In genomic region chr11:62885137-62885536, GRCh38 we compare ENCODE assay signal across 14 cellular contexts. TPM values are rescaled to one million over a fixed set of nuclear protein-coding genes. Genes with fewer than 3 reads are reported as not detected.
DNase-seq lines count a peak whose midpoint lies in the region; ATAC-seq and TF ChIP-seq lines count a peak whose summit lies in the region.
"Had no signal": no experiment of that assay in that cellular context is flagged by ENCODE, and none has a peak within 500 bp of the region (broad histone marks: within the 10 kb centered on the region; RNA-seq: fewer than 3 reads in every experiment).

No MANE protein-coding gene starts in this region.

- no peaks in the 10 kb centered on the region for H3K9me3 Mint-ChIP-seq in HFFc6
- H3K9me3 Mint-ChIP-seq: central memory CD8-positive, alpha-beta T cell had no signal

- H3K27ac Mint-ChIP-seq in HFFc6: peak overlapping the region; percentile 31; the same call in 1 of the 2 replicates

- peaks cover 5% of the 10 kb centered on the region for H3K27me3 Mint-ChIP-seq in HFFc6 (ENCODE audit: insufficient read depth)
- H3K27me3 Mint-ChIP-seq: central memory CD8-positive, alpha-beta T cell had no signal

- peaks cover 84% of the 10 kb centered on the region for H3K4me1 ChIP-seq in lower lobe of right lung

- intact Hi-C loops in lower lobe of right lung (cut with DNase I): no loop called here

- H3K36me3 Mint-ChIP-seq in HFFc6 (ENCODE audit: low read depth): peaks cover 73% of the 10 kb centered on the region

- H3K4me3 Mint-ChIP-seq in HFFc6: 0 out of 2 replicates have a peak overlapping the region, but pooled peaks have one; percentile 28
- H3K4me3 Mint-ChIP-seq: central memory CD8-positive, alpha-beta T cell had no signal

- CTCF ChIA-PET in AG04450 (lab: Charles Lee): interaction anchor here (0.8 to 2.7 kb wide), 4 partner anchors 19 to 139 kb away, joined by 3 to 13 read pairs (median 3); no protein-coding TSS in a partner anchor

- POLR2A ChIA-PET in AG04450 (lab: Yijun Ruan, JAX): interaction anchor here (0.7 to 2.7 kb wide), 4 partner anchors 29 to 79 kb away, joined by 3 to 26 read pairs (median 8); no protein-coding TSS in a partner anchor

- H3K9me3 ChIP-seq in AG04450 (ENCODE audit: control insufficient read depth, insufficient read depth, low read length) (peaks cover 6% of the 10 kb centered on the region; the same call in 1 of the 2 replicates), lower lobe of right lung (no peaks in the 10 kb centered on the region)
- H3K9me3 ChIP-seq: MG63, prostate gland had no signal

- ATAC-seq in lower lobe of right lung (no peak), HG02571 (IDR thresholded peaks at IDR 0.05; ENCODE audit: unreplicated experiment) (no peak)
- ATAC-seq: foreskin keratinocyte had no signal

- H3K27ac ChIP-seq in AG04450 (ENCODE audit: low read depth, low read length): no peak overlapping the region
- peak overlapping the region; percentile 8 for H3K27ac ChIP-seq in angular gyrus (ENCODE audit: low read depth, low read length)
- no peak overlapping the region for H3K27ac ChIP-seq in lower lobe of right lung
- H3K27ac ChIP-seq: foreskin keratinocyte had no signal

- DNase-seq in AG04450 (ENCODE audit: low read depth, low spot score) (no peak), HFFc6 (no peak), lower lobe of right lung (no peak), UCSD-AML1 (lab: John Stamatoyannopoulos, UW; ENCODE audit: unreplicated experiment) (no peak), activated gamma-delta T cell treated with Interleukin-2 at 50 U/mL for 16 hours (no peak), SW480 (ENCODE audit: low spot score) (no peak)
- DNase-seq: foreskin keratinocyte, MG63, NCI-H345, SIG-M5 had no signal

- TF ChIP-seq CTCF in AG04450 (IDR thresholded peaks at IDR 0.05; ENCODE audit: low read depth, low read length) (no peak), HFFc6 (IDR thresholded peaks at IDR 0.05) (no peak), lower lobe of right lung (IDR thresholded peaks at IDR 0.05) (no peak)

- H3K4me1 Mint-ChIP-seq in HFFc6 (ENCODE audit: low read depth): peaks cover 63% of the 10 kb centered on the region

- H3K4me3 ChIP-seq in AG04450 (ENCODE audit: low read depth, low read length): peak overlapping the region; percentile 45
- peak overlapping the region; percentile 4 for H3K4me3 ChIP-seq in lower lobe of right lung
- H3K4me3 ChIP-seq: prostate gland had no signal

- H3K36me3 ChIP-seq in lower lobe of right lung: peaks cover 75% of the 10 kb centered on the region

- no peaks in the 10 kb centered on the region for H3K27me3 ChIP-seq in AG04450 (ENCODE audit: control insufficient read depth, insufficient read depth, low read length)
- H3K27me3 ChIP-seq in lower lobe of right lung (ENCODE audit: low read depth): no peaks in the 10 kb centered on the region
- H3K27me3 ChIP-seq: foreskin keratinocyte, MG63 had no signal

RNA-seq across cellular contexts. Expression of gene SLC3A2, which starts 4.4 kb away (rescaled TPM):
- polyA plus RNA-seq in AG04450 (2011; rRNA removed): 263 and 284 TPM in 2 replicates
- 177 and 196 TPM in 2 replicates for polyA minus RNA-seq in AG04450 (2011; rRNA and poly(A)+ RNA removed)
- 100 to 1,000 TPM; 140 to 206 (median 180) TPM for total RNA-seq in HFFc6 (2021; fragmentation: NEBNext Ultra II Directional; extraction: Animal tissue kit (Norgen Biotek cat#: 25700))
- total RNA-seq in lower lobe of right lung: 214 TPM

RNA-seq across cellular contexts. Expression of gene CHRM1, which starts 36.0 kb away (rescaled TPM):
- polyA plus RNA-seq in AG04450 (2011; rRNA removed): not detected in 2 replicates
- polyA minus RNA-seq in AG04450 (2011; rRNA and poly(A)+ RNA removed): not detected in 2 replicates
- not detected for total RNA-seq in HFFc6 (2021; fragmentation: NEBNext Ultra II Directional; extraction: Animal tissue kit (Norgen Biotek cat#: 25700))
- total RNA-seq in lower lobe of right lung: 6.8 TPM
- total RNA-seq: foreskin keratinocyte had no signal
- polyA plus RNA-seq: foreskin keratinocyte had no signal

RNA-seq across cellular contexts. Expression of gene WDR74, which starts 45.7 kb away (rescaled TPM):
- 18.0 and 21.6 TPM in 2 replicates for polyA plus RNA-seq in AG04450 (2011; rRNA removed)
- polyA minus RNA-seq in AG04450 (2011; rRNA and poly(A)+ RNA removed): 112 and 141 TPM in 2 replicates
- 10 to 100 TPM; 37.4 to 49.2 (median 41.0) TPM for total RNA-seq in HFFc6 (2021; fragmentation: NEBNext Ultra II Directional; extraction: Animal tissue kit (Norgen Biotek cat#: 25700))
- total RNA-seq in lower lobe of right lung: 35.3 TPM

RNA-seq across cellular contexts. Expression of gene TEX54, which starts 52.5 kb away (rescaled TPM):
- polyA plus RNA-seq in AG04450 (2011; rRNA removed): not detected in 2 replicates
- not detected in 2 replicates for polyA minus RNA-seq in AG04450 (2011; rRNA and poly(A)+ RNA removed)
- not detected for total RNA-seq in HFFc6 (2021; fragmentation: NEBNext Ultra II Directional; extraction: Animal tissue kit (Norgen Biotek cat#: 25700))
- not detected for total RNA-seq in lower lobe of right lung
- total RNA-seq: foreskin keratinocyte, prostate gland had no signal
- polyA plus RNA-seq: foreskin keratinocyte had no signal

RNA-seq across cellular contexts. Expression of gene STX5, which starts 53.3 kb away (rescaled TPM):
- polyA plus RNA-seq in AG04450 (2011; rRNA removed): 51.7 and 52.1 TPM in 2 replicates
- polyA minus RNA-seq in AG04450 (2011; rRNA and poly(A)+ RNA removed): 62.7 and 72.0 TPM in 2 replicates
- 10 to 100 TPM; 41.4 to 54.6 (median 47.8) TPM for total RNA-seq in HFFc6 (2021; fragmentation: NEBNext Ultra II Directional; extraction: Animal tissue kit (Norgen Biotek cat#: 25700))
- 42.0 TPM for total RNA-seq in lower lobe of right lung
